8 cellular contexts compared by ENCODE assay signal in genomic region chr9:21709464-21710058, GRCh38.
DNase-seq lines count a peak whose midpoint lies in the region; ATAC-seq, FAIRE-seq and TF ChIP-seq lines count a peak whose summit lies in the region.

No MANE protein-coding gene starts in this region.

- POLR2A ChIA-PET in MCF 10A (lab: Yijun Ruan, JAX) (interaction anchor here (0.5 kb wide), 1 partner anchor 114 kb away, joined by 4 read pairs; no protein-coding TSS in a partner anchor), HepG2 (lab: Yijun Ruan, JAX) (no interaction called here)

- FAIRE-seq in D721Med (lab: Jason Lieb, UNC): no peak
- FAIRE-seq in HTR-8/SVneo (lab: Jason Lieb, UNC): no peak
- peak; percentile 66 for FAIRE-seq in HepG2 (lab: Jason Lieb, UNC)

- no peak for TF ChIP-seq EP300 in HepG2 (IDR thresholded peaks at IDR 0.05; ENCODE audit: low read depth in 2 of 2, low read length in 2 of 2)
- no peak for TF ChIP-seq EP300 in HepG2 (CRISPR knock-in tag; IDR thresholded peaks at IDR 0.05; ENCODE audit: borderline replicate concordance)

- no peaks in the 10 kb centered on the region for H3K9me3 Mint-ChIP-seq in MCF 10A (ENCODE audit: unreplicated experiment)

- H2AFZ ChIP-seq in HepG2 (ENCODE audit: low read length): no peak overlapping the region

- no peaks in the 10 kb centered on the region for H4K20me1 ChIP-seq in HepG2 (ENCODE audit: insufficient read depth, low read length)

- no peak overlapping the region for H3K4me2 ChIP-seq in HepG2 (ENCODE audit: low read depth, low read length)

- no peaks in the 10 kb centered on the region for H3K27me3 ChIP-seq in HepG2 (ENCODE audit: control insufficient read depth in 1 of 2, insufficient read depth in 2 of 2, low read length in 2 of 2)

- no peaks in the 10 kb centered on the region for H3K36me3 ChIP-seq in HepG2 (replicated peaks in 1 of 2; ENCODE audit: control insufficient read depth in 1 of 2, insufficient read depth in 2 of 2, low read length in 2 of 2)

- H3K4me1 Mint-ChIP-seq in MCF 10A (ENCODE audit: insufficient read depth, unreplicated experiment): peaks cover 6% of the 10 kb centered on the region

- no peaks in the 10 kb centered on the region for H3K36me3 Mint-ChIP-seq in MCF 10A (ENCODE audit: insufficient read depth, unreplicated experiment)

- H3K9ac ChIP-seq in HepG2 (ENCODE audit: insufficient read depth, low read depth, low read length): no peak overlapping the region

- no peaks in the 10 kb centered on the region for H3K27me3 Mint-ChIP-seq in MCF 10A (ENCODE audit: insufficient read depth, unreplicated experiment)

- peak; percentile 83 for ATAC-seq in GM19455 (IDR thresholded peaks at IDR 0.05; ENCODE audit: unreplicated experiment)
- ATAC-seq in HepG2: peak; percentile 80

- H3K9me3 ChIP-seq in HepG2 (ENCODE audit: low read length): no peaks in the 10 kb centered on the region

- TF ChIP-seq CTCF in D721Med (IDR thresholded peaks at IDR 0.05; ENCODE audit: insufficient read depth, missing control alignments) (peak; percentile 73), MCF 10A (IDR thresholded peaks at IDR 0.05; ENCODE audit: unreplicated experiment) (peak; percentile 29), HepG2 (CRISPR knock-in tag; IDR thresholded peaks at IDR 0.05) (peak; percentile 66)

- H3K4me3 ChIP-seq in HepG2 (replicated peaks in 1 of 3; ENCODE audit: insufficient read depth in 1 of 3, low read depth in 2 of 3, low read length in 3 of 3): no peak overlapping the region

- CTCF ChIA-PET in MCF 10A (lab: Yijun Ruan, JAX) (interaction anchor here (0.6 to 2.9 kb wide), 28 partner anchors 14 to 537 kb away, joined by 3 to 26 read pairs (median 4); no protein-coding TSS in a partner anchor), HepG2 (lab: Yijun Ruan, JAX; ENCODE audit: low intra/inter-chr PET ratio, low total read pairs) (interaction anchor here (0.7 to 1.9 kb wide), 2 partner anchors 77 to 80 kb away, joined by 3 to 19 read pairs; no protein-coding TSS in a partner anchor)

- no TSS peak for BruUV-seq in MCF 10A (replicated peaks; lab: Mats Ljungman, UMichigan)
- BruUV-seq in HepG2 (replicated peaks; lab: Mats Ljungman, UMichigan): no TSS peak

- H3K4me3 Mint-ChIP-seq in MCF 10A (ENCODE audit: unreplicated experiment): no peak overlapping the region

- WGBS in HepG2 (ENCODE audit: low lambda C conversion rate): 16% methylated on average over 5 of the region's 5 CpGs

- no peaks in the 10 kb centered on the region for H3K79me2 ChIP-seq in HepG2 (ENCODE audit: insufficient read depth, low read length)

- H3K27ac Mint-ChIP-seq in MCF 10A (ENCODE audit: low read depth, unreplicated experiment): peak overlapping the region; percentile 35

- no peak overlapping the region for H3K27ac ChIP-seq in HepG2 (ENCODE audit: extremely low read length, insufficient read depth, low read length)

- TF ChIP-seq POLR2A in HepG2 (IDR thresholded peaks at IDR 0.05; ENCODE audit: insufficient read depth in 1 of 2, low read depth in 2 of 2, low read length in 2 of 2): no peak

- in situ Hi-C loops in HepG2 (cut with HindIII; ENCODE audit: extremely low pct_ligation_motif_present, low pct_unique_long_range_greater_than_20kb): no loop called here

- TF ChIP-seq RAD21 in HepG2 (CRISPR knock-in tag; IDR thresholded peaks at IDR 0.05): no peak

- DNase-seq in D721Med (ENCODE audit: insufficient read length, low spot score) (no peak), HTR-8/SVneo (ENCODE audit: insufficient read length, low spot score) (peak; percentile 14), T follicular helper cell (ENCODE audit: low read depth) (peak; percentile 44), MCF 10A (ENCODE audit: unreplicated experiment) (peak; percentile 59), HepG2 (ENCODE audit: low spot score) (peak; percentile 37), GM19238 (ENCODE audit: insufficient read length, low spot score) (no peak)
- peak; percentile 33 for DNase-seq in stimulated activated CD8-positive, alpha-beta memory T cell treated with anti-CD3 and anti-CD28 coated beads, Interleukin-15, amount 100 ng/mL, for 24 hours (ENCODE audit: low read depth)

- H3K4me1 ChIP-seq in HepG2 (ENCODE audit: insufficient read depth, low read length): no peaks in the 10 kb centered on the region

- intact Hi-C loops in MCF 10A (cut with micrococcal nuclease) (loop anchor here (1.0 to 10.0 kb wide), 4 partner anchors 152 to 530 kb away; no protein-coding TSS in a partner anchor), HepG2 (cut with micrococcal nuclease; ENCODE audit: unreplicated experiment) (loop anchor here (1.0 kb wide), 1 partner anchor 80 kb away; no protein-coding TSS in a partner anchor)

TF ChIP-seq in HepG2, 621 proteins besides CTCF, POLR2A, EP300 and RAD21:
- TF ChIP-seq TOPORS (CRISPR knock-in tag; IDR thresholded peaks at IDR 0.05) (no peak), STAG1 (CRISPR knock-in tag; IDR thresholded peaks at IDR 0.05) (peak; percentile 51), ZHX1 (CRISPR knock-in tag; IDR thresholded peaks at IDR 0.05; ENCODE audit: low read depth) (no peak), XRCC5 (optimal IDR thresholded peaks at IDR 0.05; ENCODE audit: low read length) (peak; percentile 29), SMC3 (IDR thresholded peaks at IDR 0.05; ENCODE audit: low read length) (peak; percentile 11; the same call in 1 of the 2 replicates)

Comparison
In these comparisons a context has a peak if more than half of its experiments do, and no peak if none do; other contexts are left out.
1. DNase-seq: peak in HTR-8/SVneo (single experiment), T follicular helper cell (single experiment), MCF 10A (single experiment), HepG2 (single experiment) and stimulated activated CD8-positive, alpha-beta memory T cell treated with anti-CD3 and anti-CD28 coated beads, Interleukin-15, amount 100 ng/mL, for 24 hours (single experiment); none in D721Med (single experiment) and GM19238 (single experiment).
2. Peak in every context shown above with its lines, with median percentiles within 50 percentile points of each other: CTCF ChIP-seq.